8 cellular contexts compared by ENCODE assay signal in genomic region chr20:13220194-13220856, GRCh38. TPM values are rescaled to one million over a fixed set of nuclear protein-coding genes. Genes with fewer than 3 reads are reported as not detected.
DNase-seq lines count a peak whose midpoint lies in the region; ATAC-seq, FAIRE-seq and TF ChIP-seq lines count a peak whose summit lies in the region.
"Had no signal": no experiment of that assay in that cellular context is flagged by ENCODE, and none has a peak within 500 bp of the region (broad histone marks: within the 10 kb centered on the region; RNA-seq: fewer than 3 reads in every experiment).

No MANE protein-coding gene starts in this region.

- H3K4me1 Mint-ChIP-seq in GM23338 (peaks cover 17% of the 10 kb centered on the region; the same call in 2 of the 3 replicates), MCF 10A (ENCODE audit: insufficient read depth, unreplicated experiment) (peaks cover 6% of the 10 kb centered on the region), immature natural killer cell (peaks cover 17 to 23% of the 10 kb centered on the region in 2 donors)

- H3K9me3 ChIP-seq in small intestine (ENCODE audit: control insufficient read depth, low read depth), result no peaks in the 10 kb centered on the region

- no peaks in the 10 kb centered on the region for H3K9me3 Mint-ChIP-seq in GM23338
- H3K9me3 Mint-ChIP-seq in MCF 10A (ENCODE audit: unreplicated experiment), result no peaks in the 10 kb centered on the region
- H3K9me3 Mint-ChIP-seq in immature natural killer cell, result peaks cover 0 to 4% (median 0%) of the 10 kb centered on the region in 6 donors

- no peaks in the 10 kb centered on the region; the same call in 2 of the 3 replicates for H3K36me3 Mint-ChIP-seq in GM23338 (ENCODE audit: low read depth)
- no peaks in the 10 kb centered on the region for H3K36me3 Mint-ChIP-seq in MCF 10A (ENCODE audit: insufficient read depth, unreplicated experiment)
- H3K36me3 Mint-ChIP-seq in immature natural killer cell, result no peaks in the 10 kb centered on the region

- 1% methylated on average over 52 to 63 of the region's 63 CpGs for WGBS in small intestine, 3 donors

- H3K4me2 ChIP-seq in GM23338, result peak overlapping the region; percentile 79

- H3K27me3 ChIP-seq in GM23338 (ENCODE audit: insufficient read depth) (peaks cover 83% of the 10 kb centered on the region), small intestine (ENCODE audit: control insufficient read depth in 2 of 2, insufficient read depth in 2 of 2, low read length in 2 of 2) (peaks cover 12 to 14% of the 10 kb centered on the region in 2 donors)

- no peaks in the 10 kb centered on the region for H4K20me1 ChIP-seq in GM23338 (replicated peaks; ENCODE audit: insufficient read depth)

- H3K79me2 ChIP-seq in GM23338 (replicated peaks; ENCODE audit: insufficient read depth), result no peaks in the 10 kb centered on the region

- H3K4me1 ChIP-seq in GM23338 (ENCODE audit: insufficient read depth), result peaks cover 14% of the 10 kb centered on the region
- H3K4me1 ChIP-seq in small intestine (ENCODE audit: control insufficient read depth in 2 of 2, insufficient read depth in 1 of 2, low read depth in 1 of 2, low read length in 1 of 2), result peaks cover 0 to 3% of the 10 kb centered on the region in 2 donors

- H3K9me2 ChIP-seq in GM23338 (ENCODE audit: insufficient read depth), result no peaks in the 10 kb centered on the region

- no peak for FAIRE-seq in small intestine (lab: Jason Lieb, UNC)
- FAIRE-seq: TTC549 had no signal

- peak overlapping the region; percentile 94 for H2AFZ ChIP-seq in GM23338

- H3K36me3 ChIP-seq in GM23338 (ENCODE audit: insufficient read depth), result no peaks in the 10 kb centered on the region
- no peaks in the 10 kb centered on the region for H3K36me3 ChIP-seq in small intestine (ENCODE audit: control insufficient read depth in 2 of 2, insufficient read depth in 2 of 2, low read length in 2 of 2)

- H3K27ac ChIP-seq in GM23338 (ENCODE audit: low read depth), result no peak overlapping the region
- H3K27ac ChIP-seq in small intestine (ENCODE audit: low read depth in 1 of 2, low read length in 1 of 2), result no peak overlapping the region

- H3K4me3 Mint-ChIP-seq in GM23338 (peak overlapping the region; percentile 82), MCF 10A (ENCODE audit: unreplicated experiment) (peak overlapping the region; percentile 78), immature natural killer cell (peak overlapping the region; percentile 60 to 83 (median 79))

- H3K27ac Mint-ChIP-seq in GM23338 (no peak overlapping the region), MCF 10A (ENCODE audit: low read depth, unreplicated experiment) (no peak overlapping the region), immature natural killer cell (no peak overlapping the region)

- H3F3A ChIP-seq in GM23338 (replicated peaks; ENCODE audit: low read depth), result 0 out of 2 replicates have a peak, but pooled peaks cover 5% of the 10 kb centered on the region

- H3K27me3 Mint-ChIP-seq in GM23338 (ENCODE audit: insufficient read depth, low read depth, poor library complexity) (peaks cover 44% of the 10 kb centered on the region), MCF 10A (ENCODE audit: insufficient read depth, unreplicated experiment) (no peaks in the 10 kb centered on the region), immature natural killer cell (ENCODE audit: low read depth in 3 of 3) (peaks cover 19 to 31% (median 20%) of the 10 kb centered on the region in 3 donors)

- DNase-seq in GM23338 (ENCODE audit: low spot score) (peak; percentile 87), MCF 10A (ENCODE audit: unreplicated experiment) (no peak), immature natural killer cell (peak; percentile 6 to 11 (median 11)), small intestine (peak; percentile 11)

- H3K4me3 ChIP-seq in GM23338 (peak overlapping the region; percentile 86), small intestine (ENCODE audit: low read depth in 1 of 2, low read length in 2 of 2) (peak overlapping the region in 1 of 2 donors; percentile 67)

- no peak for TF ChIP-seq CTCF in GM23338 (conservative IDR thresholded peaks at IDR 0.05; ENCODE audit: low read depth in 2 of 2)
- TF ChIP-seq CTCF in MCF 10A (IDR thresholded peaks at IDR 0.05; ENCODE audit: unreplicated experiment), result no peak

- intact Hi-C loops in MCF 10A (cut with micrococcal nuclease), result no loop called here

- POLR2A ChIA-PET in MCF 10A (lab: Yijun Ruan, JAX), result interaction anchor here (1.5 kb wide), 1 partner anchor 7 kb away, joined by 8 read pairs; no protein-coding TSS in a partner anchor

- no TSS peak for BruUV-seq in MCF 10A (replicated peaks; lab: Mats Ljungman, UMichigan)

- CTCF ChIA-PET in MCF 10A (lab: Yijun Ruan, JAX), result interaction anchor here (0.7 to 2.4 kb wide), 7 partner anchors 14 to 326 kb away, joined by 3 to 9 read pairs (median 4); no protein-coding TSS in a partner anchor

- ATAC-seq in GM23338, result peak; percentile 69
- ATAC-seq in SK-N-SH treated with all-trans-retinoic acid at 6 μM for 48 hours, result peak; percentile 61
- no peak for ATAC-seq in HG02798 (IDR thresholded peaks at IDR 0.05; ENCODE audit: poor library complexity, unreplicated experiment)
- ATAC-seq in HG03045 (IDR thresholded peaks at IDR 0.05; ENCODE audit: unreplicated experiment), result no peak

TF ChIP-seq in SK-N-SH treated with all-trans-retinoic acid at 6 μM for 48 hours, 23 proteins besides CTCF, POLR2A, EP300 and RAD21:
- TF ChIP-seq OSR1 (CRISPR knock-in tag; IDR thresholded peaks at IDR 0.05), result no peak

RNA-seq across cellular contexts. Expression of gene ISM1, which starts 0.7 kb away (rescaled TPM):
- total RNA-seq in GM23338 (2014; rRNA removed; shearing (Covaris generic)), result 0.39 and 0.63 TPM in 2 replicates
- polyA plus RNA-seq in GM23338 (2016; fragmentation: Nextera tagmentation; extraction: Ambion mirVana) (0.15 and 0.73 TPM in 2 replicates), immature natural killer cell (under 1 TPM in 1 of 3 donors, not detected in 2; 0.09 TPM), small intestine (under 1 TPM in 1 of 3 donors, not detected in 2; 0.45 TPM)
- 1.0 and 1.3 TPM in 2 replicates for total RNA-seq in MCF 10A (2022)

Comparison
In these comparisons a context has a peak if more than half of its experiments do, and no peak if none do; other contexts are left out.
1. ATAC-seq: peak in GM23338 (single experiment) and SK-N-SH treated with all-trans-retinoic acid at 6 μM for 48 hours (single experiment); none in HG02798 (single experiment) and HG03045 (single experiment).
2. Peak in every context shown above with its lines, with median percentiles within 50 percentile points of each other: H3K4me3 Mint-ChIP-seq.